ENCODE assay signal across 1 cellular context in the genomic region with DNA sequence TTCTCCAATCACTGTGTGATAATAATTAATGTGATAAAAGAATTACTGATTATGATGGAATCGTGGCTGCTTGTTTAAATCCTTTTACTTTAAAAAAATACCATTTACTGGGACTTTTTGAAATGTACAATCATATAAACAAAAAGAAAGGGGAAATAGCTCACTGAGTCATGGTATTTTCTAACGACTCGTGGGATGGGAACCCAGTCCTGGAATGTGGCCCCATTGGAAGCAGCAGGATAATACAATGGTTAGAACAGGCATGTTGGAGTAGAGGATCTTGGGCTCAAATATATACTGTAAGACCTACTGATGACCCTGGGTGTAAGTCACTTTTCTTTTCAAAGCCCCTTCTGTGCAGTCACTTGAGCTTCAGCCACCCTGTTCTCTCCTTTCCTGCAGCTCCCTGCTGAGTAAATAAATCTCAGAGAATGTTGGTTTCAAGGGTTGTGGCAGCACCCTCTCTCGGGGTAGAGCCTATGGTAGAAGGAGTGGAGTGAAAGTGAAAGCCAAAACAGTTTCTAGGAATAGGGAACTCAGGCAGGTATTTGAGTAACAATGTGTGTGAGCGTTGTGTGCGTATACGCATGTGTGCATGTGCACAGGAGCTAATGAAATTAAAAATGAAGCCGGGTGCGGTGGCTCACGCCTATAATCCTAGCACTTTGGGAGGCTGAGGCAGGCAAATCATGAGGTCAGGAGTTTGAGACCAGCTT.
TF ChIP-seq lines count a peak whose summit lies in the region.

No MANE protein-coding gene starts in this region.

TF ChIP-seq in HepG2, 621 proteins besides CTCF, POLR2A, EP300 and RAD21 (continued from another document and continues in another):
- TF ChIP-seq, protein P1, sequence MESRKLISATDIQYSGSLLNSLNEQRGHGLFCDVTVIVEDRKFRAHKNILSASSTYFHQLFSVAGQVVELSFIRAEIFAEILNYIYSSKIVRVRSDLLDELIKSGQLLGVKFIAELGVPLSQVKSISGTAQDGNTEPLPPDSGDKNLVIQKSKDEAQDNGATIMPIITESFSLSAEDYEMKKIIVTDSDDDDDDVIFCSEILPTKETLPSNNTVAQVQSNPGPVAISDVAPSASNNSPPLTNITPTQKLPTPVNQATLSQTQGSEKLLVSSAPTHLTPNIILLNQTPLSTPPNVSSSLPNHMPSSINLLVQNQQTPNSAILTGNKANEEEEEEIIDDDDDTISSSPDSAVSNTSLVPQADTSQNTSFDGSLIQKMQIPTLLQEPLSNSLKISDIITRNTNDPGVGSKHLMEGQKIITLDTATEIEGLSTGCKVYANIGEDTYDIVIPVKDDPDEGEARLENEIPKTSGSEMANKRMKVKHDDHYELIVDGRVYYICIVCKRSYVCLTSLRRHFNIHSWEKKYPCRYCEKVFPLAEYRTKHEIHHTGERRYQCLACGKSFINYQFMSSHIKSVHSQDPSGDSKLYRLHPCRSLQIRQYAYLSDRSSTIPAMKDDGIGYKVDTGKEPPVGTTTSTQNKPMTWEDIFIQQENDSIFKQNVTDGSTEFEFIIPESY (CRISPR knock-in tag; IDR thresholded peaks at IDR 0.05) = peak; percentile 75; the same call in 1 of the 2 replicates
- 0 out of 2 replicates have a peak, but pooled peaks have one; percentile 27 for TF ChIP-seq ZNF350 (CRISPR knock-in tag; IDR thresholded peaks at IDR 0.05; ENCODE audit: borderline replicate concordance, low read depth)
- TF ChIP-seq ZNF773 (CRISPR knock-in tag; IDR thresholded peaks at IDR 0.05; ENCODE audit: borderline replicate concordance) = no peak
- no peak for TF ChIP-seq ZNF776 (CRISPR knock-in tag; IDR thresholded peaks at IDR 0.05)
- peak; percentile 51; the same call in 1 of the 2 replicates for TF ChIP-seq ZMYM3 (CRISPR knock-in tag; IDR thresholded peaks at IDR 0.05)
- TF ChIP-seq NR3C1 (CRISPR knock-in tag; IDR thresholded peaks at IDR 0.05) = no peak
- TF ChIP-seq ZNF564 (CRISPR knock-in tag; IDR thresholded peaks at IDR 0.05) = no peak
- no peak for TF ChIP-seq PHF21A (CRISPR knock-in tag; IDR thresholded peaks at IDR 0.05)
- no peak for TF ChIP-seq TOE1 (CRISPR knock-in tag; IDR thresholded peaks at IDR 0.05)
- TF ChIP-seq ZNF331 (CRISPR knock-in tag; IDR thresholded peaks at IDR 0.05) = no peak
- no peak for TF ChIP-seq RFX3 (CRISPR knock-in tag; IDR thresholded peaks at IDR 0.05)
- no peak for TF ChIP-seq SALL2 (CRISPR knock-in tag; IDR thresholded peaks at IDR 0.05)
- TF ChIP-seq PTBP1 (IDR thresholded peaks at IDR 0.05; ENCODE audit: low read depth, low read length, poor library complexity, severe bottlenecking) = no peak
- TF ChIP-seq ZNF724P (CRISPR knock-in tag; IDR thresholded peaks at IDR 0.05; ENCODE audit: borderline replicate concordance) = no peak
- TF ChIP-seq ZNF546 (CRISPR knock-in tag; conservative IDR thresholded peaks at IDR 0.05) = no peak
- TF ChIP-seq KDM2A (CRISPR knock-in tag; IDR thresholded peaks at IDR 0.05; ENCODE audit: borderline replicate concordance, low read depth) = no peak
- TF ChIP-seq IKZF1 (IDR thresholded peaks at IDR 0.05) = no peak
- no peak for TF ChIP-seq ZNF672 (CRISPR knock-in tag; IDR thresholded peaks at IDR 0.05)
- TF ChIP-seq ZNF30 (CRISPR knock-in tag; IDR thresholded peaks at IDR 0.05) = no peak
- TF ChIP-seq, protein P2, sequence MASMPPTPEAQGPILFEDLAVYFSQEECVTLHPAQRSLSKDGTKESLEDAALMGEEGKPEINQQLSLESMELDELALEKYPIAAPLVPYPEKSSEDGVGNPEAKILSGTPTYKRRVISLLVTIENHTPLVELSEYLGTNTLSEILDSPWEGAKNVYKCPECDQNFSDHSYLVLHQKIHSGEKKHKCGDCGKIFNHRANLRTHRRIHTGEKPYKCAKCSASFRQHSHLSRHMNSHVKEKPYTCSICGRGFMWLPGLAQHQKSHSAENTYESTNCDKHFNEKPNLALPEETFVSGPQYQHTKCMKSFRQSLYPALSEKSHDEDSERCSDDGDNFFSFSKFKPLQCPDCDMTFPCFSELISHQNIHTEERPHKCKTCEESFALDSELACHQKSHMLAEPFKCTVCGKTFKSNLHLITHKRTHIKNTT (CRISPR knock-in tag; IDR thresholded peaks at IDR 0.05) = no peak
- TF ChIP-seq ZBTB38 (CRISPR knock-in tag; IDR thresholded peaks at IDR 0.05) = 0 out of 2 replicates have a peak, but pooled peaks have one; percentile 34
- peak; percentile 87 for TF ChIP-seq BCL6 (CRISPR knock-in tag; IDR thresholded peaks at IDR 0.05)
- TF ChIP-seq, protein P3, sequence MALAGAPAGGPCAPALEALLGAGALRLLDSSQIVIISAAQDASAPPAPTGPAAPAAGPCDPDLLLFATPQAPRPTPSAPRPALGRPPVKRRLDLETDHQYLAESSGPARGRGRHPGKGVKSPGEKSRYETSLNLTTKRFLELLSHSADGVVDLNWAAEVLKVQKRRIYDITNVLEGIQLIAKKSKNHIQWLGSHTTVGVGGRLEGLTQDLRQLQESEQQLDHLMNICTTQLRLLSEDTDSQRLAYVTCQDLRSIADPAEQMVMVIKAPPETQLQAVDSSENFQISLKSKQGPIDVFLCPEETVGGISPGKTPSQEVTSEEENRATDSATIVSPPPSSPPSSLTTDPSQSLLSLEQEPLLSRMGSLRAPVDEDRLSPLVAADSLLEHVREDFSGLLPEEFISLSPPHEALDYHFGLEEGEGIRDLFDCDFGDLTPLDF (CRISPR knock-in tag; IDR thresholded peaks at IDR 0.05) = no peak
- 0 out of 2 replicates have a peak, but pooled peaks have one; percentile 67 for TF ChIP-seq ZNF329 (CRISPR knock-in tag; IDR thresholded peaks at IDR 0.05; ENCODE audit: low read depth)
- TF ChIP-seq IRX3 (CRISPR knock-in tag; IDR thresholded peaks at IDR 0.05; ENCODE audit: borderline replicate concordance, low read depth) = no peak
- TF ChIP-seq SP1 (IDR thresholded peaks at IDR 0.05) = no peak
- no peak for TF ChIP-seq SP1 (CRISPR knock-in tag; IDR thresholded peaks at IDR 0.05)
- TF ChIP-seq, protein P4, sequence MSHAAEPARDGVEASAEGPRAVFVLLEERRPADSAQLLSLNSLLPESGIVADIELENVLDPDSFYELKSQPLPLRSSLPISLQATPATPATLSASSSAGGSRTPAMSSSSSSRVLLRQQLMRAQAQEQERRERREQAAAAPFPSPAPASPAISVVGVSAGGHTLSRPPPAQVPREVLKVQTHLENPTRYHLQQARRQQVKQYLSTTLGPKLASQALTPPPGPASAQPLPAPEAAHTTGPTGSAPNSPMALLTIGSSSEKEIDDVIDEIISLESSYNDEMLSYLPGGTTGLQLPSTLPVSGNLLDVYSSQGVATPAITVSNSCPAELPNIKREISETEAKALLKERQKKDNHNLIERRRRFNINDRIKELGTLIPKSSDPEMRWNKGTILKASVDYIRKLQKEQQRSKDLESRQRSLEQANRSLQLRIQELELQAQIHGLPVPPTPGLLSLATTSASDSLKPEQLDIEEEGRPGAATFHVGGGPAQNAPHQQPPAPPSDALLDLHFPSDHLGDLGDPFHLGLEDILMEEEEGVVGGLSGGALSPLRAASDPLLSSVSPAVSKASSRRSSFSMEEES (CRISPR knock-in tag; IDR thresholded peaks at IDR 0.05) = no peak
- TF ChIP-seq ZNF337 (CRISPR knock-in tag; IDR thresholded peaks at IDR 0.05; ENCODE audit: borderline replicate concordance, low read depth) = no peak
- TF ChIP-seq, protein P5, sequence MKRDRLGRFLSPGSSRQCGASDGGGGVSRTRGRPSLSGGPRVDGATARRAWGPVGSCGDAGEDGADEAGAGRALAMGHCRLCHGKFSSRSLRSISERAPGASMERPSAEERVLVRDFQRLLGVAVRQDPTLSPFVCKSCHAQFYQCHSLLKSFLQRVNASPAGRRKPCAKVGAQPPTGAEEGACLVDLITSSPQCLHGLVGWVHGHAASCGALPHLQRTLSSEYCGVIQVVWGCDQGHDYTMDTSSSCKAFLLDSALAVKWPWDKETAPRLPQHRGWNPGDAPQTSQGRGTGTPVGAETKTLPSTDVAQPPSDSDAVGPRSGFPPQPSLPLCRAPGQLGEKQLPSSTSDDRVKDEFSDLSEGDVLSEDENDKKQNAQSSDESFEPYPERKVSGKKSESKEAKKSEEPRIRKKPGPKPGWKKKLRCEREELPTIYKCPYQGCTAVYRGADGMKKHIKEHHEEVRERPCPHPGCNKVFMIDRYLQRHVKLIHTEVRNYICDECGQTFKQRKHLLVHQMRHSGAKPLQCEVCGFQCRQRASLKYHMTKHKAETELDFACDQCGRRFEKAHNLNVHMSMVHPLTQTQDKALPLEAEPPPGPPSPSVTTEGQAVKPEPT (CRISPR knock-in tag; IDR thresholded peaks at IDR 0.05; ENCODE audit: low read depth) = no peak
- TF ChIP-seq, protein P6, sequence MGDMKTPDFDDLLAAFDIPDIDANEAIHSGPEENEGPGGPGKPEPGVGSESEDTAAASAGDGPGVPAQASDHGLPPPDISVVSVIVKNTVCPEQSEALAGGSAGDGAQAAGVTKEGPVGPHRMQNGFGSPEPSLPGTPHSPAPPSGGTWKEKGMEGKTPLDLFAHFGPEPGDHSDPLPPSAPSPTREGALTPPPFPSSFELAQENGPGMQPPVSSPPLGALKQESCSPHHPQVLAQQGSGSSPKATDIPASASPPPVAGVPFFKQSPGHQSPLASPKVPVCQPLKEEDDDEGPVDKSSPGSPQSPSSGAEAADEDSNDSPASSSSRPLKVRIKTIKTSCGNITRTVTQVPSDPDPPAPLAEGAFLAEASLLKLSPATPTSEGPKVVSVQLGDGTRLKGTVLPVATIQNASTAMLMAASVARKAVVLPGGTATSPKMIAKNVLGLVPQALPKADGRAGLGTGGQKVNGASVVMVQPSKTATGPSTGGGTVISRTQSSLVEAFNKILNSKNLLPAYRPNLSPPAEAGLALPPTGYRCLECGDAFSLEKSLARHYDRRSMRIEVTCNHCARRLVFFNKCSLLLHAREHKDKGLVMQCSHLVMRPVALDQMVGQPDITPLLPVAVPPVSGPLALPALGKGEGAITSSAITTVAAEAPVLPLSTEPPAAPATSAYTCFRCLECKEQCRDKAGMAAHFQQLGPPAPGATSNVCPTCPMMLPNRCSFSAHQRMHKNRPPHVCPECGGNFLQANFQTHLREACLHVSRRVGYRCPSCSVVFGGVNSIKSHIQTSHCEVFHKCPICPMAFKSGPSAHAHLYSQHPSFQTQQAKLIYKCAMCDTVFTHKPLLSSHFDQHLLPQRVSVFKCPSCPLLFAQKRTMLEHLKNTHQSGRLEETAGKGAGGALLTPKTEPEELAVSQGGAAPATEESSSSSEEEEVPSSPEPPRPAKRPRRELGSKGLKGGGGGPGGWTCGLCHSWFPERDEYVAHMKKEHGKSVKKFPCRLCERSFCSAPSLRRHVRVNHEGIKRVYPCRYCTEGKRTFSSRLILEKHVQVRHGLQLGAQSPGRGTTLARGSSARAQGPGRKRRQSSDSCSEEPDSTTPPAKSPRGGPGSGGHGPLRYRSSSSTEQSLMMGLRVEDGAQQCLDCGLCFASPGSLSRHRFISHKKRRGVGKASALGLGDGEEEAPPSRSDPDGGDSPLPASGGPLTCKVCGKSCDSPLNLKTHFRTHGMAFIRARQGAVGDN (CRISPR knock-in tag; IDR thresholded peaks at IDR 0.05) = no peak
- TF ChIP-seq POLR2AphosphoS5 (IDR thresholded peaks at IDR 0.05; ENCODE audit: low read depth, low read length) = no peak
- no peak for TF ChIP-seq SIN3A (IDR thresholded peaks at IDR 0.05; ENCODE audit: borderline replicate concordance, low read depth, low read length)
- no peak for TF ChIP-seq ZBTB21 (CRISPR knock-in tag; IDR thresholded peaks at IDR 0.05)
- TF ChIP-seq, protein P7, sequence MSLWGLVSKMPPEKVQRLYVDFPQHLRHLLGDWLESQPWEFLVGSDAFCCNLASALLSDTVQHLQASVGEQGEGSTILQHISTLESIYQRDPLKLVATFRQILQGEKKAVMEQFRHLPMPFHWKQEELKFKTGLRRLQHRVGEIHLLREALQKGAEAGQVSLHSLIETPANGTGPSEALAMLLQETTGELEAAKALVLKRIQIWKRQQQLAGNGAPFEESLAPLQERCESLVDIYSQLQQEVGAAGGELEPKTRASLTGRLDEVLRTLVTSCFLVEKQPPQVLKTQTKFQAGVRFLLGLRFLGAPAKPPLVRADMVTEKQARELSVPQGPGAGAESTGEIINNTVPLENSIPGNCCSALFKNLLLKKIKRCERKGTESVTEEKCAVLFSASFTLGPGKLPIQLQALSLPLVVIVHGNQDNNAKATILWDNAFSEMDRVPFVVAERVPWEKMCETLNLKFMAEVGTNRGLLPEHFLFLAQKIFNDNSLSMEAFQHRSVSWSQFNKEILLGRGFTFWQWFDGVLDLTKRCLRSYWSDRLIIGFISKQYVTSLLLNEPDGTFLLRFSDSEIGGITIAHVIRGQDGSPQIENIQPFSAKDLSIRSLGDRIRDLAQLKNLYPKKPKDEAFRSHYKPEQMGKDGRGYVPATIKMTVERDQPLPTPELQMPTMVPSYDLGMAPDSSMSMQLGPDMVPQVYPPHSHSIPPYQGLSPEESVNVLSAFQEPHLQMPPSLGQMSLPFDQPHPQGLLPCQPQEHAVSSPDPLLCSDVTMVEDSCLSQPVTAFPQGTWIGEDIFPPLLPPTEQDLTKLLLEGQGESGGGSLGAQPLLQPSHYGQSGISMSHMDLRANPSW (CRISPR knock-in tag; IDR thresholded peaks at IDR 0.05; ENCODE audit: borderline replicate concordance) = no peak
- no peak for TF ChIP-seq ZNF383 (CRISPR knock-in tag; IDR thresholded peaks at IDR 0.05; ENCODE audit: borderline replicate concordance)
- 0 out of 2 replicates have a peak, but pooled peaks have one; percentile 39 for TF ChIP-seq DPF2 (CRISPR knock-in tag; IDR thresholded peaks at IDR 0.05; ENCODE audit: borderline replicate concordance, low read depth)
- TF ChIP-seq, protein P8, sequence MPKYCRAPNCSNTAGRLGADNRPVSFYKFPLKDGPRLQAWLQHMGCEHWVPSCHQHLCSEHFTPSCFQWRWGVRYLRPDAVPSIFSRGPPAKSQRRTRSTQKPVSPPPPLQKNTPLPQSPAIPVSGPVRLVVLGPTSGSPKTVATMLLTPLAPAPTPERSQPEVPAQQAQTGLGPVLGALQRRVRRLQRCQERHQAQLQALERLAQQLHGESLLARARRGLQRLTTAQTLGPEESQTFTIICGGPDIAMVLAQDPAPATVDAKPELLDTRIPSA (CRISPR knock-in tag; IDR thresholded peaks at IDR 0.05; ENCODE audit: borderline replicate concordance) = no peak
- TF ChIP-seq ZNF839 (CRISPR knock-in tag; IDR thresholded peaks at IDR 0.05; ENCODE audit: borderline replicate concordance) = no peak
